11 cellular contexts compared by ENCODE assay signal in genomic region chr9:13274901-13275641, GRCh38. TPM values are rescaled to one million over a fixed set of nuclear protein-coding genes. Genes with fewer than 3 reads are reported as not detected.
A peak's percentile ranks its signal among the peaks of the same experiment; 100 is the strongest.
DNase-seq lines count a peak whose midpoint lies in the region; ATAC-seq and TF ChIP-seq lines count a peak whose summit lies in the region.
"Had no signal": no experiment of that assay in that cellular context is flagged by ENCODE, and none has a peak within 500 bp of the region (broad histone marks: within the 10 kb centered on the region; RNA-seq: fewer than 3 reads in every experiment).

No MANE protein-coding gene starts in this region.

- no peak overlapping the region for H3K4me3 Mint-ChIP-seq in activated naive CD4-positive, alpha-beta T cell treated with anti-CD3 and anti-CD28 coated beads for 36 hours
- H3K4me3 Mint-ChIP-seq: naive thymus-derived CD8-positive, alpha-beta T cell had no signal

- H3K27ac Mint-ChIP-seq in activated naive CD4-positive, alpha-beta T cell treated with anti-CD3 and anti-CD28 coated beads for 36 hours = no peak overlapping the region
- H3K27ac Mint-ChIP-seq: naive thymus-derived CD8-positive, alpha-beta T cell had no signal

- in situ Hi-C loops in G401 (cut with HindIII; ENCODE audit: low sequenced_read_pairs) = no loop called here

- no peaks in the 10 kb centered on the region for H3K9me3 ChIP-seq in skeletal muscle satellite cell (replicated peaks; ENCODE audit: low read length)

- no peak overlapping the region for H3K9ac ChIP-seq in skeletal muscle satellite cell (ENCODE audit: low read depth, low read length)

- no peaks in the 10 kb centered on the region for H3K4me1 Mint-ChIP-seq in activated naive CD4-positive, alpha-beta T cell treated with anti-CD3 and anti-CD28 coated beads for 36 hours (ENCODE audit: low read depth)

- peak; percentile 40 for DNase-seq in G401 (ENCODE audit: low spot score)
- DNase-seq in RPMI7951 (ENCODE audit: low read depth) = peak; percentile 16
- DNase-seq in fibroblast of mammary gland (ENCODE audit: low read depth) = peak; percentile 63
- DNase-seq in activated naive CD4-positive, alpha-beta T cell treated with anti-CD3 and anti-CD28 coated beads for 36 hours = no peak
- no peak for DNase-seq in SW480 (ENCODE audit: low spot score)
- DNase-seq in SK-N-DZ (ENCODE audit: low spot score) = no peak
- DNase-seq: DMS153; naive thymus-derived CD8-positive, alpha-beta T cell; NCI-H2029 had no signal

- no peak for TF ChIP-seq CTCF in fibroblast of mammary gland (conservative IDR thresholded peaks at IDR 0.05; ENCODE audit: control insufficient read depth, insufficient read depth, low read depth, low read length)

- peak overlapping the region; percentile 43 for H3K4me2 ChIP-seq in skeletal muscle satellite cell (ENCODE audit: low read length)

- CTCF ChIA-PET in activated naive CD4-positive, alpha-beta T cell treated with anti-CD3 and anti-CD28 coated beads for 36 hours (lab: Charles Lee) = no interaction called here

- intact Hi-C loops in activated naive CD4-positive, alpha-beta T cell treated with anti-CD3 and anti-CD28 coated beads for 36 hours (cut with micrococcal nuclease) = no loop called here

- ATAC-seq in HG02610 (IDR thresholded peaks at IDR 0.05; ENCODE audit: unreplicated experiment) = no peak
- ATAC-seq: naive thymus-derived CD8-positive, alpha-beta T cell had no signal

- H3K4me3 ChIP-seq in fibroblast of mammary gland (ENCODE audit: control insufficient read depth, low read depth, low read length) (no peak overlapping the region), skeletal muscle satellite cell (ENCODE audit: low read length) (no peak overlapping the region)

- peaks cover 15% of the 10 kb centered on the region for H3K4me1 ChIP-seq in skeletal muscle satellite cell (ENCODE audit: control insufficient read depth, insufficient read depth, low read length)

- no peaks in the 10 kb centered on the region for H3K36me3 Mint-ChIP-seq in activated naive CD4-positive, alpha-beta T cell treated with anti-CD3 and anti-CD28 coated beads for 36 hours (ENCODE audit: low read depth)

- peaks cover 15% of the 10 kb centered on the region for H3K27me3 Mint-ChIP-seq in activated naive CD4-positive, alpha-beta T cell treated with anti-CD3 and anti-CD28 coated beads for 36 hours (ENCODE audit: low read depth)

- peaks cover 3% of the 10 kb centered on the region for H3K9me3 Mint-ChIP-seq in activated naive CD4-positive, alpha-beta T cell treated with anti-CD3 and anti-CD28 coated beads for 36 hours

- H3K36me3 ChIP-seq in skeletal muscle satellite cell (ENCODE audit: insufficient read depth, low read length) = no peaks in the 10 kb centered on the region

- H3K27me3 ChIP-seq in skeletal muscle satellite cell (ENCODE audit: control insufficient read depth, insufficient read depth, low read length) = no peaks in the 10 kb centered on the region

RNA-seq across cellular contexts. Expression of gene MPDZ, which starts 4.4 kb away (rescaled TPM):
- total RNA-seq in G401 (2014; rRNA removed; shearing (Covaris generic)) = 15.5 and 20.4 TPM in 2 replicates
- total RNA-seq in RPMI7951 (2014; rRNA removed; shearing (Covaris generic)) = 13.7 and 17.3 TPM in 2 replicates
- 17.3 and 19.5 TPM in 2 replicates for total RNA-seq in skeletal muscle satellite cell (2012; rRNA removed)
- not detected for total RNA-seq in activated naive CD4-positive, alpha-beta T cell treated with anti-CD3 and anti-CD28 coated beads for 36 hours
- 12.3 and 24.9 TPM in 2 replicates for polyA plus RNA-seq in SK-N-DZ (2014; cell fraction: cytosol; rRNA removed)
- 59.3 and 68.2 TPM in 2 replicates for polyA plus RNA-seq in SK-N-DZ (2014; cell fraction: nucleus; rRNA removed)
- total RNA-seq: naive thymus-derived CD8-positive, alpha-beta T cell had no signal
- polyA plus RNA-seq: naive thymus-derived CD8-positive, alpha-beta T cell had no signal

Comparison
In these comparisons a context has a peak if more than half of its experiments do, and no peak if none do; other contexts are left out.
1. DNase-seq: peak in G401 (single experiment), RPMI7951 (single experiment) and fibroblast of mammary gland (single experiment); none in activated naive CD4-positive, alpha-beta T cell treated with anti-CD3 and anti-CD28 coated beads for 36 hours (single experiment), SW480 (single experiment) and SK-N-DZ (single experiment).
2. RNA of gene MPDZ, which starts 4.4 kb away (total RNA-seq): 15.5 to 20.4 TPM in G401 and 13.7 to 17.3 TPM in RPMI7951; not detected in activated naive CD4-positive, alpha-beta T cell treated with anti-CD3 and anti-CD28 coated beads for 36 hours; every median in the first group is over 10 times any median in the second.